ENCODE assay signal across 17 cellular contexts in genomic region chr1:85049735-85050166, GRCh38. TPM values are rescaled to one million over a fixed set of nuclear protein-coding genes. Genes with fewer than 3 reads are reported as not detected.
DNase-seq lines count a peak whose midpoint lies in the region; ATAC-seq and TF ChIP-seq lines count a peak whose summit lies in the region.
"Had no signal": no experiment of that assay in that cellular context is flagged by ENCODE, and none has a peak within 500 bp of the region (broad histone marks: within the 10 kb centered on the region; RNA-seq: fewer than 3 reads in every experiment).

No MANE protein-coding gene starts in this region.

- no peaks in the 10 kb centered on the region for H3K9me3 Mint-ChIP-seq in activated T-cell treated with anti-CD3 and anti-CD28 coated beads, Interleukin-2, amount 50 U/mL, for 24 hours
- peaks cover 4% of the 10 kb centered on the region for H3K9me3 Mint-ChIP-seq in glutamatergic neuron (ENCODE audit: unreplicated experiment)
- no peaks in the 10 kb centered on the region for H3K9me3 Mint-ChIP-seq in progenitor cell of endocrine pancreas (ENCODE audit: low read depth)

- H3K36me3 Mint-ChIP-seq in activated T-cell treated with anti-CD3 and anti-CD28 coated beads, Interleukin-2, amount 50 U/mL, for 24 hours (ENCODE audit: low read depth) = no peaks in the 10 kb centered on the region
- no peaks in the 10 kb centered on the region for H3K36me3 Mint-ChIP-seq in glutamatergic neuron (ENCODE audit: unreplicated experiment)
- H3K36me3 Mint-ChIP-seq in progenitor cell of endocrine pancreas (ENCODE audit: insufficient read depth) = no peaks in the 10 kb centered on the region

- H3K27ac ChIP-seq in HUES6 (ENCODE audit: low read depth, low read length) (no peak overlapping the region), Peyer's patch (no peak overlapping the region)
- H3K27ac ChIP-seq: body of pancreas, dorsolateral prefrontal cortex, stomach had no signal

- ATAC-seq in GM18861 (IDR thresholded peaks at IDR 0.05; ENCODE audit: unreplicated experiment) = no peak
- ATAC-seq: activated CD4-positive, CD25-positive, alpha-beta regulatory T cell treated with anti-CD3 and anti-CD28 coated beads, Interleukin-2, amount 50 U/mL, for 24 hours; body of pancreas; PC-3 had no signal

- TF ChIP-seq CTCF in glutamatergic neuron (IDR thresholded peaks at IDR 0.05; ENCODE audit: partially characterized antibody, unreplicated experiment) (no peak), progenitor cell of endocrine pancreas (IDR thresholded peaks at IDR 0.05; ENCODE audit: unreplicated experiment) (no peak), Peyer's patch (IDR thresholded peaks at IDR 0.05) (no peak)

- no peak for DNase-seq in activated T-cell treated with anti-CD3 and anti-CD28 coated beads, Interleukin-2, amount 50 U/mL, for 24 hours
- DNase-seq in activated T-cell treated with anti-CD3 and anti-CD28 coated beads for 4 hours (no peak), glutamatergic neuron (no peak), progenitor cell of endocrine pancreas (ENCODE audit: low spot score, unreplicated experiment) (no peak), Peyer's patch (no peak), NCI-H1092 (lab: John Stamatoyannopoulos, UW) (no peak)
- DNase-seq: dorsolateral prefrontal cortex, GOT3, NCI-H1105, NCI-H446, PC-3, stomach had no signal

- H3K4me3 ChIP-seq in HUES6 (ENCODE audit: low read depth, low read length) = peak overlapping the region; percentile 63
- H3K4me3 ChIP-seq in Peyer's patch = no peak overlapping the region
- H3K4me3 ChIP-seq: body of pancreas, dorsolateral prefrontal cortex, stomach had no signal

- H3K27me3 Mint-ChIP-seq in activated T-cell treated with anti-CD3 and anti-CD28 coated beads, Interleukin-2, amount 50 U/mL, for 24 hours = peaks cover 52% of the 10 kb centered on the region
- peaks cover 11% of the 10 kb centered on the region for H3K27me3 Mint-ChIP-seq in glutamatergic neuron (ENCODE audit: unreplicated experiment)
- peaks cover 45% of the 10 kb centered on the region for H3K27me3 Mint-ChIP-seq in progenitor cell of endocrine pancreas

- H3K27me3 ChIP-seq in HUES6 (ENCODE audit: control insufficient read depth, insufficient read depth, low read length) (peaks cover 54% of the 10 kb centered on the region), Peyer's patch (peaks cover 0 to 11% of the 10 kb centered on the region in 2 donors)
- H3K27me3 ChIP-seq: body of pancreas had no signal

- peak overlapping the region; percentile 37 for H3K9ac ChIP-seq in HUES6 (ENCODE audit: low read length)

- no peak for TF ChIP-seq POLR2A in Peyer's patch (IDR thresholded peaks at IDR 0.05)

- H3K4me3 Mint-ChIP-seq in activated T-cell treated with anti-CD3 and anti-CD28 coated beads, Interleukin-2, amount 50 U/mL, for 24 hours = peak overlapping the region; percentile 44
- H3K4me3 Mint-ChIP-seq in glutamatergic neuron (ENCODE audit: unreplicated experiment) = peak overlapping the region; percentile 20
- H3K4me3 Mint-ChIP-seq in progenitor cell of endocrine pancreas (ENCODE audit: low read depth) = peak overlapping the region; percentile 82

- H3K4me1 ChIP-seq in HUES6 (ENCODE audit: control insufficient read depth, insufficient read depth, low read length) (peaks cover 16% of the 10 kb centered on the region), Peyer's patch (peaks cover 0 to 16% (median 7%) of the 10 kb centered on the region in 4 donors)

- no peaks in the 10 kb centered on the region for H3K36me3 ChIP-seq in HUES6 (ENCODE audit: control insufficient read depth, insufficient read depth, low read length)
- no peaks in the 10 kb centered on the region for H3K36me3 ChIP-seq in Peyer's patch
- H3K36me3 ChIP-seq: stomach had no signal

- H3K27ac Mint-ChIP-seq in activated T-cell treated with anti-CD3 and anti-CD28 coated beads, Interleukin-2, amount 50 U/mL, for 24 hours = no peak overlapping the region
- H3K27ac Mint-ChIP-seq in glutamatergic neuron (ENCODE audit: unreplicated experiment) (no peak overlapping the region), progenitor cell of endocrine pancreas (peak overlapping the region; percentile 89)

- H3K9me3 ChIP-seq in HUES6 (ENCODE audit: control insufficient read depth, insufficient read depth, low read depth, low read length) (no peaks in the 10 kb centered on the region), Peyer's patch (peaks cover 0 to 9% (median 0%) of the 10 kb centered on the region in 4 donors)
- H3K9me3 ChIP-seq: body of pancreas, stomach had no signal

- peaks cover 30% of the 10 kb centered on the region for H3K4me1 Mint-ChIP-seq in activated T-cell treated with anti-CD3 and anti-CD28 coated beads, Interleukin-2, amount 50 U/mL, for 24 hours (ENCODE audit: low read depth)
- peaks cover 4% of the 10 kb centered on the region for H3K4me1 Mint-ChIP-seq in glutamatergic neuron (ENCODE audit: low read depth, unreplicated experiment)
- peaks cover 14% of the 10 kb centered on the region for H3K4me1 Mint-ChIP-seq in progenitor cell of endocrine pancreas (ENCODE audit: low read depth)

RNA-seq across cellular contexts. Expression of gene MCOLN3, which starts 1.5 kb away (rescaled TPM):
- total RNA-seq in glutamatergic neuron (ENCODE audit: unreplicated experiment) (not detected), progenitor cell of endocrine pancreas (23.7 and 27.5 TPM in 2 replicates), Peyer's patch (10 to 100 TPM in 1 of 4 donors, 1 to 10 TPM in 3; 1.8 to 21.3 (median 2.8) TPM)

RNA-seq across cellular contexts. Expression of gene MCOLN2, which starts 52.8 kb away (rescaled TPM):
- total RNA-seq in glutamatergic neuron (ENCODE audit: unreplicated experiment) (not detected), progenitor cell of endocrine pancreas (0.16 and 0.29 TPM in 2 replicates), Peyer's patch (10 to 100 TPM in 1 of 4 donors, 1 to 10 TPM in 3; 1.7 to 62.7 (median 5.2) TPM)
- total RNA-seq: body of pancreas, smooth muscle cell had no signal

Comparison
In these comparisons a context has a peak if more than half of its experiments do, and no peak if none do; other contexts are left out.
1. H3K4me3 Mint-ChIP-seq: peak in every context shown above with its lines; median percentile 82 in progenitor cell of endocrine pancreas; 44 in activated T-cell treated with anti-CD3 and anti-CD28 coated beads, Interleukin-2, amount 50 U/mL, for 24 hours; 20 in glutamatergic neuron.